In the genomic region with DNA sequence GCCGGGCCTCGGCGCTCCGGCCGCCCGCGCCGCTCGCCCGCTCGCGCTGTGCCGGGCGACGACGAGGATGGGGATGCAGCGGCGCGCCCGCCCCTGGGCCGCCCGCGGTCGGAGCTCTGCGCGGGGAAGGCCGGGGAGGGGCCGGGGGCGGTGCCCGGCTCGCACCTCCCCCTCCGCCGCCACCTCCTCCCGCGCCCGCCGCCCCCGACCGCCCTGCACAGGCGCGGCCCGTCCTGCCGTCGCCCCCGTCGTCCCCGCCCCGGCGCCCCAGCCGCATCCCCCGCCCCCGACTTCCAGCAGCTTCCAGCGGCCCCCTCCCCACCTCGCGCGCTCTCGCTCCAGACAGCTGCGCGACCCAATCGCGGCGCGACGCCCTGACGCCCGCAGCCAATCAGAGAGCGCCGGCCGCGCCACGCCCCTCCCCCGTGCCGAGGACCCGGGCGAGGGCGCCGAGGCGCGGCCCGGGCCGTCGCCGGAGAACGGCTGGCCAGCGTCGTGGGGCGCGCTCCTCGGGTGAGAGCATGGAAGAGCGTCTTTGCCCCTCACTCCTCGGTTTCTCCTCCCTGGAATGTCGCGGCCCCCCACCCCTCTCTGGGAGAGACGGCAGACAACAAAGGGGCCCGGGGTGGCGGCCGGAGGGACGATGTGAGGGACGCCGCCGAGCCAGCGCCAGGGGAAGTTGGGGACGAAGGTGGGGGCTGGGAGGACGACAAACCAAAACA, we compare ENCODE assay signal across 8 cellular contexts. TPM values are rescaled to one million over a fixed set of nuclear protein-coding genes. Genes with fewer than 3 reads are reported as not detected.
DNase-seq lines count a peak whose midpoint lies in the region; ATAC-seq and TF ChIP-seq lines count a peak whose summit lies in the region.

A gene with protein sequence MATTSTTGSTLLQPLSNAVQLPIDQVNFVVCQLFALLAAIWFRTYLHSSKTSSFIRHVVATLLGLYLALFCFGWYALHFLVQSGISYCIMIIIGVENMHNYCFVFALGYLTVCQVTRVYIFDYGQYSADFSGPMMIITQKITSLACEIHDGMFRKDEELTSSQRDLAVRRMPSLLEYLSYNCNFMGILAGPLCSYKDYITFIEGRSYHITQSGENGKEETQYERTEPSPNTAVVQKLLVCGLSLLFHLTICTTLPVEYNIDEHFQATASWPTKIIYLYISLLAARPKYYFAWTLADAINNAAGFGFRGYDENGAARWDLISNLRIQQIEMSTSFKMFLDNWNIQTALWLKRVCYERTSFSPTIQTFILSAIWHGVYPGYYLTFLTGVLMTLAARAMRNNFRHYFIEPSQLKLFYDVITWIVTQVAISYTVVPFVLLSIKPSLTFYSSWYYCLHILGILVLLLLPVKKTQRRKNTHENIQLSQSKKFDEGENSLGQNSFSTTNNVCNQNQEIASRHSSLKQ (minus strand): TSS at position 69 of the 722 bp plus-strand sequence. CDS start 70 bp downstream, outside the sequence.

- peaks cover 8% of the 10 kb centered on the region for H3K27me3 Mint-ChIP-seq in brain

- no peaks in the 10 kb centered on the region for H3K9me3 Mint-ChIP-seq in brain

- DNase-seq in NCI-H187 treated with DMSO at 0.1 percent for 48 hours (lab: John Stamatoyannopoulos, UW) = peak; percentile 75
- peak; percentile 91 for DNase-seq in UCSD-AML1 (lab: John Stamatoyannopoulos, UW; ENCODE audit: unreplicated experiment)
- peak; percentile 92 for DNase-seq in sigmoid colon
- no peak for DNase-seq in cortex of kidney (lab: John Stamatoyannopoulos, UW)

- intact Hi-C loops in sigmoid colon (cut with DNase I) = no loop called here

- peak within 1 kb of the TSS; percentile 72 to 81 (median 80) for H3K27ac ChIP-seq in sigmoid colon

- H3K36me3 Mint-ChIP-seq in brain = peaks cover 6% of the 10 kb centered on the region

- TF ChIP-seq EP300 in sigmoid colon (IDR thresholded peaks at IDR 0.05) = no peak

- peak within 1 kb of the TSS; percentile 69 for H3K4me3 ChIP-seq in iPS-11a (ENCODE audit: low read depth, low read length)
- H3K4me3 ChIP-seq in sigmoid colon = peak within 1 kb of the TSS; percentile 57 to 85 (median 76)

- TF ChIP-seq CTCF in brain (conservative IDR thresholded peaks at IDR 0.05) (no peak), sigmoid colon (IDR thresholded peaks at IDR 0.05) (no peak)

- peak within 1 kb of the TSS; percentile 94 to 99 (median 96) for H3K4me3 Mint-ChIP-seq in brain

- 1% methylated on average over 104 of the region's 104 CpGs for WGBS in sigmoid colon, 2 donors

- ATAC-seq in GM18502 (IDR thresholded peaks at IDR 0.05; ENCODE audit: poor library complexity, unreplicated experiment) = peak; percentile 90
- ATAC-seq in HG02884 (IDR thresholded peaks at IDR 0.05; ENCODE audit: unreplicated experiment) = peak; percentile 85

- peaks cover 55% of the 10 kb centered on the region for H3K4me1 Mint-ChIP-seq in brain

- H3K4me1 ChIP-seq in sigmoid colon = peaks cover 0 to 17% (median 11%) of the 10 kb centered on the region in 4 donors

- H3K27me3 ChIP-seq in sigmoid colon = no peaks in the 10 kb centered on the region

- no peaks in the 10 kb centered on the region for H3K9me3 ChIP-seq in sigmoid colon

- no peaks in the 10 kb centered on the region for H3K36me3 ChIP-seq in sigmoid colon

- TF ChIP-seq POLR2A in sigmoid colon (IDR thresholded peaks at IDR 0.05) = peak; percentile 17 to 53

- peak within 1 kb of the TSS; percentile 90 to 98 (median 93) for H3K27ac Mint-ChIP-seq in brain

RNA-seq across cellular contexts. Expression of the gene that starts here (rescaled TPM):
- 12.0 TPM for polyA plus RNA-seq in brain (ENCODE audit: insufficient read depth, low read depth, low replicate concordance)
- total RNA-seq in sigmoid colon = 10 to 100 TPM; 15.3 to 43.5 (median 16.5) TPM
- polyA plus RNA-seq in sigmoid colon = 10 to 100 TPM in 2 of 3 donors, 1 to 10 TPM in 1; 8.4 to 14.9 (median 12.9) TPM
